In the genomic region with DNA sequence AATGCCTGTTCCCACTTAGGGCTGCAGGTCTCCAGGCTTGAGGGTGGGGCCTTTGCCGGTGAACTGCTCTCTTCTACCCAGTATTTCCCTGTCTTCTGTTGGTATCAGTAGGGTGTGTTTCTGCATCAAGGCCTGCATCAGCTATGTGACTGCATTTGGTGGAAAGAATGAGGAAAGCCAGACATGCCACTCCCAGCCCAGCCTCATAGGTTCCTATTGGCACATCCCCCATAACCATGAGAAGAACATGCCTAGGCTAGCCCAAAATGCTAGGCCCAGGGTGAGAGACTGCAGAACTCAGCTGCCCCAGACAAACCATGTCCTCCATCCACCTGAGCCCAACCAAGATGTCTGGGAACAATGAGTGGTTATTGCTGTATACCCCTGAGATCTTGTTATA, we compare ENCODE assay signal across 19 cellular contexts.
"Had no signal": no experiment of that assay in that cellular context is flagged by ENCODE, and none has a peak within 500 bp of the region (broad histone marks: within the 10 kb centered on the region; RNA-seq: fewer than 3 reads in every experiment).

No MANE protein-coding gene starts in this region.

- H3K27ac ChIP-seq: colonic mucosa, hepatocyte, neutrophil, right lobe of liver, suprapubic skin, thyroid gland, upper lobe of left lung, uterus had no signal

- H3K4me1 Mint-ChIP-seq: naive thymus-derived CD8-positive, alpha-beta T cell; stimulated activated effector memory CD8-positive, alpha-beta T cell treated with anti-CD3 and anti-CD28 coated beads, Interleukin-12 subunit alpha, Interleukin-12 subunit beta, amount 100 ng/mL, for 72 hours had no signal

- H3K9me3 ChIP-seq: colonic mucosa, neutrophil, right lobe of liver, suprapubic skin, thyroid gland, uterus had no signal

- DNase-seq: cerebellar nuclear complex; colonic mucosa; dermis blood vessel endothelial cell; head of caudate nucleus; mucosa of descending colon; naive thymus-derived CD8-positive, alpha-beta T cell; posterior cingulate gyrus; retina; right lobe of liver; stimulated activated CD4-positive, alpha-beta T cell treated with anti-CD3 and anti-CD28 coated beads, Interleukin-4, amount 100 ng/mL, for 1 hour; stimulated activated CD8-positive, alpha-beta memory T cell treated with anti-CD3 and anti-CD28 coated beads, Interleukin-4, amount 100 ng/mL, for 48 hours; stimulated activated naive CD8-positive, alpha-beta T cell treated with anti-CD3 and anti-CD28 coated beads, Interleukin-15, Interleukin-2, amounts not matched to agents 100 U/mL and 50 U/mL, for 24 hours; thyroid gland; upper lobe of left lung; uterus had no signal

- H3K27ac Mint-ChIP-seq: naive thymus-derived CD8-positive, alpha-beta T cell; stimulated activated effector memory CD8-positive, alpha-beta T cell treated with anti-CD3 and anti-CD28 coated beads, Interleukin-12 subunit alpha, Interleukin-12 subunit beta, amount 100 ng/mL, for 72 hours had no signal

- H3K36me3 Mint-ChIP-seq: naive thymus-derived CD8-positive, alpha-beta T cell; stimulated activated effector memory CD8-positive, alpha-beta T cell treated with anti-CD3 and anti-CD28 coated beads, Interleukin-12 subunit alpha, Interleukin-12 subunit beta, amount 100 ng/mL, for 72 hours had no signal

- H3K4me2 ChIP-seq: hepatocyte had no signal

- H3K9me3 Mint-ChIP-seq: stimulated activated effector memory CD8-positive, alpha-beta T cell treated with anti-CD3 and anti-CD28 coated beads, Interleukin-12 subunit alpha, Interleukin-12 subunit beta, amount 100 ng/mL, for 72 hours had no signal

- H3K4me3 Mint-ChIP-seq: naive thymus-derived CD8-positive, alpha-beta T cell; stimulated activated effector memory CD8-positive, alpha-beta T cell treated with anti-CD3 and anti-CD28 coated beads, Interleukin-12 subunit alpha, Interleukin-12 subunit beta, amount 100 ng/mL, for 72 hours had no signal

- H3K79me2 ChIP-seq: hepatocyte had no signal

- H3K36me3 ChIP-seq: colonic mucosa, neutrophil, right lobe of liver, suprapubic skin, thyroid gland, upper lobe of left lung, uterus had no signal

- H3K27me3 ChIP-seq: colonic mucosa, hepatocyte, neutrophil, right lobe of liver, suprapubic skin, thyroid gland, upper lobe of left lung, uterus had no signal

- H3K4me1 ChIP-seq: colonic mucosa, right lobe of liver, suprapubic skin, thyroid gland, upper lobe of left lung, uterus had no signal

- H2AFZ ChIP-seq: hepatocyte had no signal

- H3K4me3 ChIP-seq: colonic mucosa, hepatocyte, mucosa of descending colon, right lobe of liver, suprapubic skin, thyroid gland, upper lobe of left lung, uterus had no signal
